Comparison of ENCODE assay signal across 9 cellular contexts in the genomic region with DNA sequence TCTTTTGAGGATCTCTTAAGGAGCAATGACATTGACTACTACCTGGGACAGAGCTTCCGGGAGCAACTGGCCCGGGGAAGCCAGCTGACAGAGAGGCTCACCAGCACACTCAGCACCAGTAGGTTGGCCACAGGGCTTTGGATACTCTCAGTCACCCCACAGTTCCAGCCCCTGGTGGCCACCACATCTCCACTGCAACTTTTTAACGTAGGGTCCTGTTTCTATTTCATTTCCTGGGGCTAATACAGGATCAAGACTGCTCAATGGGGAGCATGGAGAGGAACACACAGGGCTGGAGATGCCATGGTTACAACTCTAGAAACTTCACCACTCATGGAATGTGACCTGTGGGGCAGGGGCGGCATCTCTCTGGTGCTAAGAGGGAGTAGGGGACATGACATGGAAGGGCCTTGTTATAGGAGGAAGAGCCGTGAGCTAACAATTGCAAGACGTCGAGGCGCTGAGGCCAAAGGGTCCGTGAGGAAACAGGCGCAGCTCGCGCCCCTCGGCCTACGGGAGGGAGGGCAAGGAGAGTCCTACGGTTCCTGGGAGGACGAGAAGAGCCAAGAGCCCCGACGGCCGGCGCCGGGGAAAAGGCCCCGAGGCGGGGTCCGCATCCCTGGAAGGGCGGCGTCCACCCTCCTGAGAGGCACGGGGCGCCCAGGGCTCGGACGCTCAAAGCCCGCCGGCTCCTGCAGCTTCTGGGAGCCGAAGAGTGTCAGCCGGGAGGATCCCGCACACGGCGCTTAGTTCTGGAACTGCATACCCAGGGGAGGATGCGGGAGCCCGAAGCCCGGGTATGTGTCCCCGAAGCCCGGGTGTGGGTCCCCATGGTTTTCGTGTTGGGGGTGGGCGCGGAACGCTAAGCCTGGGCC. TPM values are rescaled to one million over a fixed set of nuclear protein-coding genes. Genes with fewer than 3 reads are reported as not detected.
DNase-seq lines count a peak whose midpoint lies in the region; FAIRE-seq and TF ChIP-seq lines count a peak whose summit lies in the region.
"Not testable (repeated sequence)": the region's sequence is repeated elsewhere in the genome, so short reads cannot be mapped to it uniquely, and the experiment has no call there.
"Had no signal": no experiment of that assay in that cellular context is flagged by ENCODE, and none has a peak within 500 bp of the region (broad histone marks: within the 10 kb centered on the region; RNA-seq: fewer than 3 reads in every experiment).

No MANE protein-coding gene starts in this region.

- peak overlapping the region; percentile 35 for H3K56ac ChIP-seq in mesendoderm (ENCODE audit: low read length)

- H4K20me1 ChIP-seq in astrocyte (ENCODE audit: insufficient read depth, low read length): not testable (repeated sequence)

- not testable (repeated sequence) for H4K8ac ChIP-seq in mesendoderm (ENCODE audit: low read depth, low read length)

- H3K27me3 Mint-ChIP-seq in astrocyte (ENCODE audit: low read depth, unreplicated experiment); endothelial cell (ENCODE audit: unreplicated experiment): not testable (repeated sequence)
- H3K27me3 Mint-ChIP-seq in progenitor cell of endocrine pancreas: peaks cover 15% of the 10 kb centered on the region

- H3K9me3 ChIP-seq in ES-I3 (ENCODE audit: control insufficient read depth, insufficient read depth, low read length); HUES6 (ENCODE audit: control insufficient read depth, insufficient read depth, low read depth, low read length); astrocyte (ENCODE audit: insufficient read depth, low read depth, low read length); iPS DF 6.9 (ENCODE audit: control insufficient read depth, insufficient read depth, low read length): not testable (repeated sequence)

- not testable (repeated sequence) for H3K4me1 ChIP-seq in ES-I3 (ENCODE audit: insufficient read depth, low read length); HUES6 (ENCODE audit: control insufficient read depth, insufficient read depth, low read length); astrocyte (ENCODE audit: insufficient read depth, low read length); iPS DF 6.9 (ENCODE audit: control insufficient read depth, insufficient read depth, low read length); mesendoderm (ENCODE audit: control insufficient read depth, low read depth, low read length)

- no CpG with 5 or more reads among the region's 46 CpGs for whole genome bisulfite sequencing in iPS DF 6.9 (ENCODE audit: insufficient coverage, insufficient read length)
- WGBS in mesendoderm (ENCODE audit: extremely low coverage, insufficient coverage, low lambda C conversion rate): no CpG with 5 or more reads among the region's 46 CpGs

- not testable (repeated sequence) for H2AK5ac ChIP-seq in mesendoderm (ENCODE audit: low read length)

- FAIRE-seq in astrocyte (lab: Jason Lieb, UNC): not testable (repeated sequence)

- peak overlapping the region; percentile 17; the same call in 1 of the 2 replicates for H3K9ac ChIP-seq in ES-I3 (ENCODE audit: low read depth, low read length)
- H3K9ac ChIP-seq in HUES6 (ENCODE audit: low read length); astrocyte (ENCODE audit: low read length); mesendoderm (ENCODE audit: low read length): not testable (repeated sequence)

- not testable (repeated sequence) for H3K36me3 Mint-ChIP-seq in astrocyte (ENCODE audit: low read depth, unreplicated experiment); endothelial cell (ENCODE audit: low read depth, unreplicated experiment); progenitor cell of endocrine pancreas (ENCODE audit: insufficient read depth)

- peak overlapping the region; percentile 46 for H3K4me3 ChIP-seq in HUES6 (ENCODE audit: low read depth, low read length)
- H3K4me3 ChIP-seq in astrocyte (ENCODE audit: insufficient read depth, low read depth, low read length); mesendoderm (ENCODE audit: low read length): not testable (repeated sequence)
- peak overlapping the region; percentile 33; the same call in 1 of the 2 replicates for H3K4me3 ChIP-seq in iPS DF 6.9 (ENCODE audit: low read length)

- H3K27ac Mint-ChIP-seq in astrocyte (ENCODE audit: unreplicated experiment); endothelial cell (ENCODE audit: unreplicated experiment); progenitor cell of endocrine pancreas: not testable (repeated sequence)

- not testable (repeated sequence) for H3K23ac ChIP-seq in mesendoderm (ENCODE audit: low read length)

- not testable (repeated sequence) for TF ChIP-seq CTCF in astrocyte (IDR thresholded peaks at IDR 0.05; ENCODE audit: insufficient read depth, low read depth, low read length); endothelial cell (IDR thresholded peaks at IDR 0.05; ENCODE audit: unreplicated experiment)
- peak; percentile 22 for TF ChIP-seq CTCF in progenitor cell of endocrine pancreas (IDR thresholded peaks at IDR 0.05; ENCODE audit: unreplicated experiment)

- not testable (repeated sequence) for H3K27ac ChIP-seq in HUES6 (ENCODE audit: low read depth, low read length); astrocyte (ENCODE audit: low read depth, low read length); iPS DF 6.9 (ENCODE audit: low read length); mesendoderm (ENCODE audit: low read depth, low read length)

- H2AFZ ChIP-seq in astrocyte (ENCODE audit: low read depth, low read length): peak overlapping the region; percentile 26

- not testable (repeated sequence) for H3K9me3 Mint-ChIP-seq in astrocyte (ENCODE audit: unreplicated experiment); endothelial cell (ENCODE audit: unreplicated experiment); progenitor cell of endocrine pancreas (ENCODE audit: low read depth)

- H3K4me1 Mint-ChIP-seq in astrocyte (ENCODE audit: low read depth, unreplicated experiment); endothelial cell (ENCODE audit: unreplicated experiment); progenitor cell of endocrine pancreas (ENCODE audit: low read depth): not testable (repeated sequence)

- H3K4me2 ChIP-seq in astrocyte (ENCODE audit: low read length): peak overlapping the region; percentile 54
- not testable (repeated sequence) for H3K4me2 ChIP-seq in mesendoderm (ENCODE audit: low read length)

- not testable (repeated sequence) for H3K36me3 ChIP-seq in ES-I3 (ENCODE audit: insufficient read depth, low read length); HUES6 (ENCODE audit: control insufficient read depth, insufficient read depth, low read length); astrocyte (ENCODE audit: insufficient read depth, low read length); iPS DF 6.9 (ENCODE audit: control insufficient read depth, insufficient read depth, low read length); mesendoderm (ENCODE audit: control insufficient read depth, insufficient read depth, low read length)

- H3K4ac ChIP-seq in mesendoderm (ENCODE audit: low read depth, low read length): not testable (repeated sequence)

- not testable (repeated sequence) for H3K27me3 ChIP-seq in HUES6 (ENCODE audit: control insufficient read depth, insufficient read depth, low read length); astrocyte (ENCODE audit: insufficient read depth, low read length); iPS DF 6.9 (ENCODE audit: control insufficient read depth, insufficient read depth, low read length); mesendoderm (ENCODE audit: insufficient read depth, low read length, poor library complexity)

- H3K79me2 ChIP-seq in astrocyte (ENCODE audit: insufficient read depth, low read length); mesendoderm (ENCODE audit: control insufficient read depth, insufficient read depth, low read length): not testable (repeated sequence)

- peak overlapping the region; percentile 79 for H3K4me3 Mint-ChIP-seq in astrocyte (ENCODE audit: unreplicated experiment)
- H3K4me3 Mint-ChIP-seq in endothelial cell (ENCODE audit: unreplicated experiment): peak overlapping the region; percentile 81
- not testable (repeated sequence) for H3K4me3 Mint-ChIP-seq in progenitor cell of endocrine pancreas (ENCODE audit: low read depth)

- H3K18ac ChIP-seq in mesendoderm (ENCODE audit: low read length): not testable (repeated sequence)

- not testable (repeated sequence) for H2BK120ac ChIP-seq in mesendoderm (ENCODE audit: low read depth, low read length)

- not testable (repeated sequence) for H2BK5ac ChIP-seq in mesendoderm (ENCODE audit: low read length)

- DNase-seq in astrocyte (ENCODE audit: low read depth); endothelial cell (ENCODE audit: low spot score); iPS DF 6.9 (ENCODE audit: low read depth, low spot score); progenitor cell of endocrine pancreas (ENCODE audit: low spot score, unreplicated experiment): not testable (repeated sequence)
- DNase-seq in mesendoderm: peak; percentile 51

- H3K79me1 ChIP-seq in mesendoderm (ENCODE audit: low read length): not testable (repeated sequence)

- not testable (repeated sequence) for H4K5ac ChIP-seq in mesendoderm (ENCODE audit: low read length)

- not testable (repeated sequence) for H2BK15ac ChIP-seq in mesendoderm (replicated peaks; ENCODE audit: low read depth)

RNA-seq across cellular contexts. Expression of a gene that starts 36.4 kb away (rescaled TPM):
- 1,356 and 1,553 TPM in 2 replicates for total RNA-seq in astrocyte
- total RNA-seq in endothelial cell (ENCODE audit: unreplicated experiment): 3,428 TPM
- not detected for polyA plus RNA-seq in mesendoderm (2013, experiment 1 of 2)
- not detected for polyA plus RNA-seq in mesendoderm (2013, experiment 2 of 2)
- total RNA-seq in progenitor cell of endocrine pancreas: 3,923 and 3,957 TPM in 2 replicates
- total RNA-seq: M059J had no signal
- polyA plus RNA-seq: IgD-negative memory B cell had no signal
